5 cellular contexts compared by ENCODE assay signal in the genomic region with DNA sequence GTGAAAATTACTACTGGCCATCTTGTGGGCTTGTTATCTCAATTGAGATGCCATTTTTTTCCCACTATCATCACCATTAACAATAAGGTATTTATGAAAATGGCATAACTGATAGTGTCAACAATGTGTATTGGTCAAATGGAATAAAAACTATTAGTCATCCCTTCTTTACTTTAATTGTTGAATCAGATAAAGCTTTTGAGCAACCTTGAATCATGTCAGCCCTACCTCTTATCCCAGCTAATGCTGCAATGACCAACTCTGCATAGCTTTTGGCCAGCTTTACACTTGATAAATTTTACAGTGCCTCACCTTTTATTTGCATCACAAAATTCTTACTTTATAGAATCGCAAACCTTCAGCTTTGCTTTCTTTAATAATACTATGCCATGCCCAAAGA.
"Had no signal": no experiment of that assay in that cellular context is flagged by ENCODE, and none has a peak within 500 bp of the region (broad histone marks: within the 10 kb centered on the region; RNA-seq: fewer than 3 reads in every experiment).

No MANE protein-coding gene starts in this region.

- H3K4me3 ChIP-seq: K562 had no signal

- DNase-seq: IMR-90 had no signal

- ATAC-seq: HepG2, K562 had no signal

- H3K27ac ChIP-seq: HL-60 had no signal

- FAIRE-seq: HepG2, HTR-8/SVneo, K562 had no signal
